33 cellular contexts compared by ENCODE assay signal in the genomic region with DNA sequence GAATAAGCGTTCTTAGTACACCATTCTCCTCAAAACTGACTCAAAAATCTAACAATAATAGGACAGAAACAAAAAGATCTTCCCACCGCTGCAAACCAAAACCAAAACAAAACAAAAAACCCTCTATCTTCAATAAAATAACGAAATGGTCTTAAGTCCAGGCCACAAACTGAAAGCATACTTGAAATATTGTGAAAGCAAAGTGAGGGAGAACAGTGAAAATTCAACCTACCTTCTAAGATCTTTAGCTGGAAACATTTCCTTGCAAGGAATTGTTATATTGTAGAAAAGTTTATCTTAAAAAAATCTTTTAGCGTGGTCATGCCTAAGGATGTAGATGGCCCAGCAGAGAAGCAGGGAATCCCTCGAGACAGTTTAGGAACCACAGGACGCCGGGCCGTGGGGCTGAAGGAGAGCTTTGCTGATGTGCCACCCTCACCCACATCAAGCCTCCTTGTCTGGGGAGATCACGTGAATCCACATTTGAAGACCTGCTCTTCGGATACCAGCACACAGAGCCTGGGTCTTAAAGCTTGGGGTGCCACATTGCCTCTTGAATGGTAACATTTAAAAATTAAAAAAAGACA. TPM values are rescaled to one million over a fixed set of nuclear protein-coding genes. Genes with fewer than 3 reads are reported as not detected.
"Had no signal": no experiment of that assay in that cellular context is flagged by ENCODE, and none has a peak within 500 bp of the region (broad histone marks: within the 10 kb centered on the region; RNA-seq: fewer than 3 reads in every experiment).

No MANE protein-coding gene starts in this region.

- H3K9me3 Mint-ChIP-seq: mesothelial cell of epicardium; naive B cell; natural killer cell treated with Interleukin-12 subunit alpha and Interleukin-12 subunit beta and Interleukin-15 and Interleukin-18, amount 100 ng/mL, for 72 hours; stimulated activated naive CD8-positive, alpha-beta T cell treated with anti-CD3 and anti-CD28 coated beads, Interleukin-15, amount 100 ng/mL, for 72 hours had no signal

- H3K4me2 ChIP-seq: smooth muscle cell had no signal

- H3K27me3 ChIP-seq: esophagus squamous epithelium, left lung, neutrophil, right atrium auricular region, suprapubic skin, transverse colon, upper lobe of right lung, uterus had no signal

- H3K4me3 Mint-ChIP-seq: mesothelial cell of epicardium; naive B cell; natural killer cell treated with Interleukin-12 subunit alpha and Interleukin-12 subunit beta and Interleukin-15 and Interleukin-18, amount 100 ng/mL, for 72 hours; neural crest cell; stimulated activated naive CD8-positive, alpha-beta T cell treated with anti-CD3 and anti-CD28 coated beads, Interleukin-15, amount 100 ng/mL, for 72 hours had no signal

- H3K4me3 ChIP-seq: coronary artery, esophagus squamous epithelium, left lung, mucosa of descending colon, prostate gland, right atrium auricular region, smooth muscle cell, suprapubic skin, transverse colon, upper lobe of right lung, uterus had no signal

- H3K27ac ChIP-seq: coronary artery, esophagus squamous epithelium, left lung, neutrophil, prostate gland, right atrium auricular region, suprapubic skin, transverse colon, upper lobe of right lung, uterus had no signal

- DNase-seq: dermis blood vessel endothelial cell; effector memory CD4-positive, alpha-beta T cell; erythroblast; esophagus squamous epithelium; head of caudate nucleus; left cardiac atrium; left lung; mesenchymal stem cell; mucosa of descending colon; naive B cell; stimulated activated CD4-positive, alpha-beta T cell treated with anti-CD3 and anti-CD28 coated beads, Interleukin-12 subunit alpha, Interleukin-12 subunit beta, amount 100 ng/mL, for 4 hours; stimulated activated CD4-positive, alpha-beta T cell treated with anti-CD3 and anti-CD28 coated beads, Interleukin-1b, Interleukin-23, amount 100 ng/mL, for 48 hours; stimulated activated CD4-positive, alpha-beta T cell treated with anti-CD3 and anti-CD28 coated beads, Interleukin-4, amount 100 ng/mL, for 1 hour; stimulated activated CD8-positive, alpha-beta memory T cell treated with anti-CD3 and anti-CD28 coated beads, Interleukin-4, amount 100 ng/mL, for 48 hours; stimulated activated naive CD4-positive, alpha-beta T cell; stimulated activated naive CD8-positive, alpha-beta T cell treated with anti-CD3 and anti-CD28 coated beads, Interleukin-15, amount 100 ng/mL, for 72 hours; transverse colon; upper lobe of right lung; uterus had no signal

- H3K27ac Mint-ChIP-seq: mesothelial cell of epicardium; naive B cell; natural killer cell treated with Interleukin-12 subunit alpha and Interleukin-12 subunit beta and Interleukin-15 and Interleukin-18, amount 100 ng/mL, for 72 hours; stimulated activated naive CD8-positive, alpha-beta T cell treated with anti-CD3 and anti-CD28 coated beads, Interleukin-15, amount 100 ng/mL, for 72 hours had no signal

- FAIRE-seq: endometrium, frontal cortex, islet of Langerhans had no signal

- ATAC-seq: left cardiac atrium; left lung; mucosa of descending colon; natural killer cell treated with Interleukin-12 subunit alpha and Interleukin-12 subunit beta and Interleukin-15 and Interleukin-18, amount 100 ng/mL, for 72 hours; sciatic nerve; stimulated activated naive CD8-positive, alpha-beta T cell treated with anti-CD3 and anti-CD28 coated beads, Interleukin-15, amount 100 ng/mL, for 72 hours; upper lobe of right lung had no signal

- H3K4me1 Mint-ChIP-seq: mesothelial cell of epicardium; naive B cell; stimulated activated naive CD8-positive, alpha-beta T cell treated with anti-CD3 and anti-CD28 coated beads, Interleukin-15, amount 100 ng/mL, for 72 hours had no signal

- H3K36me3 Mint-ChIP-seq: mesothelial cell of epicardium; naive B cell; natural killer cell treated with Interleukin-12 subunit alpha and Interleukin-12 subunit beta and Interleukin-15 and Interleukin-18, amount 100 ng/mL, for 72 hours had no signal

- H3K4me1 ChIP-seq: esophagus squamous epithelium, left lung, prostate gland, right atrium auricular region, suprapubic skin, transverse colon, upper lobe of right lung, uterus had no signal

- H3K9me3 ChIP-seq: esophagus squamous epithelium, left lung, mucosa of descending colon, neutrophil, prostate gland, right atrium auricular region, suprapubic skin, transverse colon, upper lobe of right lung, uterus had no signal

- H3K36me3 ChIP-seq: esophagus squamous epithelium, left lung, neutrophil, prostate gland, right atrium auricular region, suprapubic skin, transverse colon, upper lobe of right lung, uterus had no signal

- H3K27me3 Mint-ChIP-seq: stimulated activated naive CD8-positive, alpha-beta T cell treated with anti-CD3 and anti-CD28 coated beads, Interleukin-15, amount 100 ng/mL, for 72 hours had no signal

RNA-seq across cellular contexts. Expression of gene LVRN, which starts 27.8 kb away (rescaled TPM):
- total RNA-seq: kidney epithelial cell; natural killer cell treated with Interleukin-12 subunit alpha and Interleukin-12 subunit beta and Interleukin-15 and Interleukin-18, amount 100 ng/mL, for 72 hours; prostate gland had no signal
